ENCODE assay signal across 1 cellular context in the genomic region with DNA sequence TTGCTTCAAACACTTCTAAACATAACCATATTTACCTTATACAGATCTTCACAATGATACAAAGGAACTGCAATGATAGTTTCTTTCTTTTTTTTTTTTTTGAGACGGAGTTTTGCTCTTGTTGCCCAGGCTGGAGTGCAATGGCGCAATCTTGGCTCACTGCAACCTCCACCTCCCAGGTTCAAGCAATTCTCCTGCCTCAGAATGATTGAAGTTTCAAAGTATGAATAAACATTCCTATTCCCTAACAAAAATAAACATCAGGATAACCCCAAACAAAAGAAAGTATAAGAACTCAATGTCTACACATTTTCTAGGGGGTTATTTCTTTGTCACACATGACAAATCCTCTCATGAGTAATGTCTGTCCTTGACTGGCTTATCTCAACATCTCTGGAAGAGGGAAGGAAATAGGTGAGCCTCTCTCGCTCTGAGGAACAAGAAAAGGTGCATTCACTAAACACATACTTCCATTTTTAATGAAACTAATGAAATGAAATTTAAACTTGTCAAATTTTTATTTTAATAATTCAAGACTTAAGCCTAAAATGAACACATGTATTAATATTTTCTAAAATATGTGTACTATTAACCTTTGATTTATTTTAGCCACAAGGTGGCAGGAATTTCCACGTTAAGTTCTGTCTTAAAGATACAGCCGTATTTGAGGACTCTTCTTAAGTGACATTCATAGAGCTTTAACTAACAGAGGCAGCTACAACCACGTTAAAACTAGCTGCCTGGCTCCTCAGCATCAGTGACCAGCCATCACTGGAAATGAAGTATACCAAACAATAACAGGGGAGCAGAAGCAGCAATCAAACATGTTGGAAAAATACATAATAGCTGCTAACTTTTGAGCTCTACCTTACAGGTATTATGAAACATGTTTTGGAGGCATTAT.
TF ChIP-seq lines count a peak whose summit lies in the region.

No MANE protein-coding gene starts in this region.

TF ChIP-seq in HepG2, 621 proteins besides CTCF, POLR2A, EP300 and RAD21 (continued from another document and continues in another):
- TF ChIP-seq, protein P1, sequence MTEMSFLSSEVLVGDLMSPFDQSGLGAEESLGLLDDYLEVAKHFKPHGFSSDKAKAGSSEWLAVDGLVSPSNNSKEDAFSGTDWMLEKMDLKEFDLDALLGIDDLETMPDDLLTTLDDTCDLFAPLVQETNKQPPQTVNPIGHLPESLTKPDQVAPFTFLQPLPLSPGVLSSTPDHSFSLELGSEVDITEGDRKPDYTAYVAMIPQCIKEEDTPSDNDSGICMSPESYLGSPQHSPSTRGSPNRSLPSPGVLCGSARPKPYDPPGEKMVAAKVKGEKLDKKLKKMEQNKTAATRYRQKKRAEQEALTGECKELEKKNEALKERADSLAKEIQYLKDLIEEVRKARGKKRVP (CRISPR knock-in tag; IDR thresholded peaks at IDR 0.05): peak in 1 of 2 experiments; percentile 63; a peak in 1 of 4 replicates
- TF ChIP-seq ASH2L (IDR thresholded peaks at IDR 0.05; ENCODE audit: insufficient read length, low read depth, low read length): peak; percentile 24
- no peak for TF ChIP-seq MXD3 (CRISPR knock-in tag; IDR thresholded peaks at IDR 0.05)
- TF ChIP-seq, protein P2, sequence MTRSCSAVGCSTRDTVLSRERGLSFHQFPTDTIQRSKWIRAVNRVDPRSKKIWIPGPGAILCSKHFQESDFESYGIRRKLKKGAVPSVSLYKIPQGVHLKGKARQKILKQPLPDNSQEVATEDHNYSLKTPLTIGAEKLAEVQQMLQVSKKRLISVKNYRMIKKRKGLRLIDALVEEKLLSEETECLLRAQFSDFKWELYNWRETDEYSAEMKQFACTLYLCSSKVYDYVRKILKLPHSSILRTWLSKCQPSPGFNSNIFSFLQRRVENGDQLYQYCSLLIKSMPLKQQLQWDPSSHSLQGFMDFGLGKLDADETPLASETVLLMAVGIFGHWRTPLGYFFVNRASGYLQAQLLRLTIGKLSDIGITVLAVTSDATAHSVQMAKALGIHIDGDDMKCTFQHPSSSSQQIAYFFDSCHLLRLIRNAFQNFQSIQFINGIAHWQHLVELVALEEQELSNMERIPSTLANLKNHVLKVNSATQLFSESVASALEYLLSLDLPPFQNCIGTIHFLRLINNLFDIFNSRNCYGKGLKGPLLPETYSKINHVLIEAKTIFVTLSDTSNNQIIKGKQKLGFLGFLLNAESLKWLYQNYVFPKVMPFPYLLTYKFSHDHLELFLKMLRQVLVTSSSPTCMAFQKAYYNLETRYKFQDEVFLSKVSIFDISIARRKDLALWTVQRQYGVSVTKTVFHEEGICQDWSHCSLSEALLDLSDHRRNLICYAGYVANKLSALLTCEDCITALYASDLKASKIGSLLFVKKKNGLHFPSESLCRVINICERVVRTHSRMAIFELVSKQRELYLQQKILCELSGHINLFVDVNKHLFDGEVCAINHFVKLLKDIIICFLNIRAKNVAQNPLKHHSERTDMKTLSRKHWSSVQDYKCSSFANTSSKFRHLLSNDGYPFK (CRISPR knock-in tag; IDR thresholded peaks at IDR 0.05; ENCODE audit: borderline replicate concordance): no peak
- no peak for TF ChIP-seq KLF9 (CRISPR knock-in tag; IDR thresholded peaks at IDR 0.05; ENCODE audit: low read depth)
- no peak for TF ChIP-seq DR1 (CRISPR knock-in tag; IDR thresholded peaks at IDR 0.05)
- TF ChIP-seq NCOR1 (IDR thresholded peaks at IDR 0.05; ENCODE audit: borderline replicate concordance, low read length): peak; percentile 74; the same call in 1 of the 2 replicates
- TF ChIP-seq FOSL2 (CRISPR knock-in tag; IDR thresholded peaks at IDR 0.05): peak; percentile 72; the same call in 1 of the 2 replicates
- TF ChIP-seq CHD4 (IDR thresholded peaks at IDR 0.05; ENCODE audit: borderline replicate concordance, low read length): peak; percentile 47; the same call in 1 of the 2 replicates
- TF ChIP-seq ISL2 (CRISPR knock-in tag; IDR thresholded peaks at IDR 0.05): peak; percentile 94
- TF ChIP-seq PHF21A (CRISPR knock-in tag; IDR thresholded peaks at IDR 0.05): peak; percentile 34; the same call in 1 of the 2 replicates
- peak; percentile 39; the same call in 1 of the 2 replicates for TF ChIP-seq GATA4 (IDR thresholded peaks at IDR 0.05; ENCODE audit: borderline replicate concordance, low read depth)
- peak in 1 of 2 experiments; percentile 57; a peak in 1 of 4 replicates for TF ChIP-seq KLF16 (CRISPR knock-in tag; IDR thresholded peaks at IDR 0.05)
- TF ChIP-seq FOSL1 (CRISPR knock-in tag; IDR thresholded peaks at IDR 0.05; ENCODE audit: borderline replicate concordance): no peak; the same call in 1 of the 2 replicates
- no peak for TF ChIP-seq ARNT (IDR thresholded peaks at IDR 0.05)
- TF ChIP-seq RXRB (CRISPR knock-in tag; IDR thresholded peaks at IDR 0.05; ENCODE audit: borderline replicate concordance): peak; percentile 66
- peak; percentile 18; the same call in 1 of the 2 replicates for TF ChIP-seq YEATS2 (CRISPR knock-in tag; IDR thresholded peaks at IDR 0.05; ENCODE audit: borderline replicate concordance)
- TF ChIP-seq FOXO1 (CRISPR knock-in tag; IDR thresholded peaks at IDR 0.05): peak; percentile 34; the same call in 1 of the 2 replicates
- TF ChIP-seq, protein P3, sequence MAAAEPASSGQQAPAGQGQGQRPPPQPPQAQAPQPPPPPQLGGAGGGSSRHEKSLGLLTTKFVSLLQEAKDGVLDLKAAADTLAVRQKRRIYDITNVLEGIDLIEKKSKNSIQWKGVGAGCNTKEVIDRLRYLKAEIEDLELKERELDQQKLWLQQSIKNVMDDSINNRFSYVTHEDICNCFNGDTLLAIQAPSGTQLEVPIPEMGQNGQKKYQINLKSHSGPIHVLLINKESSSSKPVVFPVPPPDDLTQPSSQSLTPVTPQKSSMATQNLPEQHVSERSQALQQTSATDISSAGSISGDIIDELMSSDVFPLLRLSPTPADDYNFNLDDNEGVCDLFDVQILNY (CRISPR knock-in tag; conservative IDR thresholded peaks at IDR 0.05): no peak
- TF ChIP-seq CSRNP1 (CRISPR knock-in tag; IDR thresholded peaks at IDR 0.05): no peak
- TF ChIP-seq NR2F2 (IDR thresholded peaks at IDR 0.05; ENCODE audit: borderline replicate concordance, low read depth): peak; percentile 78
- peak; percentile 28; the same call in 1 of the 2 replicates for TF ChIP-seq HOXA3 (CRISPR knock-in tag; IDR thresholded peaks at IDR 0.05)
- TF ChIP-seq, protein P4, sequence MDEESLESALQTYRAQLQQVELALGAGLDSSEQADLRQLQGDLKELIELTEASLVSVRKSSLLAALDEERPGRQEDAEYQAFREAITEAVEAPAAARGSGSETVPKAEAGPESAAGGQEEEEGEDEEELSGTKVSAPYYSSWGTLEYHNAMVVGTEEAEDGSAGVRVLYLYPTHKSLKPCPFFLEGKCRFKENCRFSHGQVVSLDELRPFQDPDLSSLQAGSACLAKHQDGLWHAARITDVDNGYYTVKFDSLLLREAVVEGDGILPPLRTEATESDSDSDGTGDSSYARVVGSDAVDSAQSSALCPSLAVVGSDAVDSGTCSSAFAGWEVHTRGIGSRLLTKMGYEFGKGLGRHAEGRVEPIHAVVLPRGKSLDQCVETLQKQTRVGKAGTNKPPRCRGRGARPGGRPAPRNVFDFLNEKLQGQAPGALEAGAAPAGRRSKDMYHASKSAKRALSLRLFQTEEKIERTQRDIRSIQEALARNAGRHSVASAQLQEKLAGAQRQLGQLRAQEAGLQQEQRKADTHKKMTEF (CRISPR knock-in tag; IDR thresholded peaks at IDR 0.05): peak; percentile 83; the same call in 1 of the 2 replicates
- TF ChIP-seq ZNF850 (CRISPR knock-in tag; conservative IDR thresholded peaks at IDR 0.05): no peak
- no peak for TF ChIP-seq CREB1 (IDR thresholded peaks at IDR 0.05)
- peak; percentile 51 for TF ChIP-seq CREB1 (CRISPR knock-in tag; IDR thresholded peaks at IDR 0.05)
- no peak for TF ChIP-seq BHLHE40 (IDR thresholded peaks at IDR 0.05; ENCODE audit: low read length)
- TF ChIP-seq ZNF501 (CRISPR knock-in tag; IDR thresholded peaks at IDR 0.05): no peak
- TF ChIP-seq SAP130 (CRISPR knock-in tag; IDR thresholded peaks at IDR 0.05; ENCODE audit: low read depth): peak; percentile 54; the same call in 1 of the 2 replicates
- peak; percentile 80 for TF ChIP-seq HMG20A (CRISPR knock-in tag; IDR thresholded peaks at IDR 0.05; ENCODE audit: borderline replicate concordance)
- TF ChIP-seq, protein P5, sequence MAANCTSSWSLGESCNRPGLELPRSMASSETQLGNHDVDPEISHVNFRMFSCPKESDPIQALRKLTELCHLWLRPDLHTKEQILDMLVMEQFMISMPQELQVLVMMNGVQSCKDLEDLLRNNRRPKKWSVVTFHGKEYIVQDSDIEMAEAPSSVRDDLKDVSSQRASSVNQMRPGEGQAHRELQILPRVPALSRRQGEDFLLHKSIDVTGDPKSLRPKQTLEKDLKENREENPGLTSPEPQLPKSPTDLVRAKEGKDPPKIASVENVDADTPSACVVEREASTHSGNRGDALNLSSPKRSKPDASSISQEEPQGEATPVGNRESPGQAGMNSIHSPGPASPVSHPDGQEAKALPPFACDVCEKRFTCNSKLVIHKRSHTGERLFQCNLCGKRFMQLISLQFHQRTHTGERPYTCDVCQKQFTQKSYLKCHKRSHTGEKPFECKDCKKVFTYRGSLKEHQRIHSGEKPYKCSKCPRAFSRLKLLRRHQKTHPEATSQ (CRISPR knock-in tag; IDR thresholded peaks at IDR 0.05; ENCODE audit: borderline replicate concordance): peak; percentile 63; the same call in 1 of the 2 replicates
- no peak for TF ChIP-seq RFX5 (IDR thresholded peaks at IDR 0.05; ENCODE audit: low read depth, low read length)
- TF ChIP-seq FOXK2 (IDR thresholded peaks at IDR 0.05): peak; percentile 39; the same call in 1 of the 2 replicates
- TF ChIP-seq NR2F6 (IDR thresholded peaks at IDR 0.05): peak; percentile 73
- peak; percentile 52; the same call in 1 of the 2 replicates for TF ChIP-seq NR2F6 (CRISPR knock-in tag; IDR thresholded peaks at IDR 0.05)
- no peak for TF ChIP-seq ZBTB1 (CRISPR knock-in tag; IDR thresholded peaks at IDR 0.05; ENCODE audit: borderline replicate concordance)
- peak; percentile 47; the same call in 1 of the 2 replicates for TF ChIP-seq DPF2 (CRISPR knock-in tag; IDR thresholded peaks at IDR 0.05; ENCODE audit: borderline replicate concordance, low read depth)
- no peak for TF ChIP-seq ZNF800 (CRISPR knock-in tag; IDR thresholded peaks at IDR 0.05)
- 0 out of 2 replicates have a peak, but pooled peaks have one; percentile 18 for TF ChIP-seq JUND (CRISPR knock-in tag; IDR thresholded peaks at IDR 0.05)
- TF ChIP-seq HMGA1 (CRISPR knock-in tag; conservative IDR thresholded peaks at IDR 0.05): no peak
- no peak for TF ChIP-seq ZBTB46 (CRISPR knock-in tag; IDR thresholded peaks at IDR 0.05; ENCODE audit: borderline replicate concordance)
- TF ChIP-seq FOXP1 (IDR thresholded peaks at IDR 0.05): 0 out of 2 replicates have a peak, but pooled peaks have one; percentile 43
- peak; percentile 89 for TF ChIP-seq FOXP1 (CRISPR knock-in tag; IDR thresholded peaks at IDR 0.05)
- TF ChIP-seq SRF (IDR thresholded peaks at IDR 0.05; ENCODE audit: low read depth, low read length): no peak
- 0 out of 2 replicates have a peak, but pooled peaks have one; percentile 31 for TF ChIP-seq THAP11 (CRISPR knock-in tag; IDR thresholded peaks at IDR 0.05)
- 0 out of 2 replicates have a peak, but pooled peaks have one; percentile 44 for TF ChIP-seq TGIF2 (CRISPR knock-in tag; IDR thresholded peaks at IDR 0.05)
- TF ChIP-seq SOX6 (IDR thresholded peaks at IDR 0.05): no peak
- TF ChIP-seq SOX6 (CRISPR knock-in tag; IDR thresholded peaks at IDR 0.05): peak; percentile 97
- 0 out of 2 replicates have a peak, but pooled peaks have one; percentile 28 for TF ChIP-seq ZSCAN29 (CRISPR knock-in tag; conservative IDR thresholded peaks at IDR 0.05)
- peak; percentile 73 for TF ChIP-seq SOX13 (IDR thresholded peaks at IDR 0.05)
- peak; percentile 67 to 94; a peak in 3 of 4 replicates for TF ChIP-seq SOX13 (CRISPR knock-in tag; conservative IDR thresholded peaks at IDR 0.05 in 1 of 2, IDR thresholded peaks at IDR 0.05 in 1 of 2)
- TF ChIP-seq CREM (IDR thresholded peaks at IDR 0.05): peak; percentile 86
- no peak for TF ChIP-seq CREM (CRISPR knock-in tag; IDR thresholded peaks at IDR 0.05)
- TF ChIP-seq MIER2 (CRISPR knock-in tag; IDR thresholded peaks at IDR 0.05): no peak
- peak; percentile 86 for TF ChIP-seq ZNF441 (CRISPR knock-in tag; IDR thresholded peaks at IDR 0.05; ENCODE audit: borderline replicate concordance)
